9 cellular contexts compared by ENCODE assay signal in genomic region chr3:39378092-39378491, GRCh38. TPM values are rescaled to one million over a fixed set of nuclear protein-coding genes. Genes with fewer than 3 reads are reported as not detected.
DNase-seq lines count a peak whose midpoint lies in the region; ATAC-seq, FAIRE-seq and TF ChIP-seq lines count a peak whose summit lies in the region.
"Had no signal": no experiment of that assay in that cellular context is flagged by ENCODE, and none has a peak within 500 bp of the region (broad histone marks: within the 10 kb centered on the region; RNA-seq: fewer than 3 reads in every experiment).

No MANE protein-coding gene starts in this region.

- ATAC-seq in HG02943 (IDR thresholded peaks at IDR 0.05; ENCODE audit: low read depth, unreplicated experiment) (peak; percentile 72), T-cell (replicated peaks in 1 of 4) (peak; percentile 62 to 81 (median 79)), HG03135 (IDR thresholded peaks at IDR 0.05; ENCODE audit: unreplicated experiment) (no peak)

- FAIRE-seq in urothelium cell line (lab: Jason Lieb, UNC), result no peak
- FAIRE-seq: colon had no signal

- no peaks in the 10 kb centered on the region for H3K36me3 Mint-ChIP-seq in T-cell

- H3K27me3 Mint-ChIP-seq in T-cell, result no peaks in the 10 kb centered on the region

- H3K4me1 Mint-ChIP-seq in T-cell, result peaks cover 7 to 15% (median 13%) of the 10 kb centered on the region in 3 donors

- in situ Hi-C loops in GM13977 (cut with MboI; ENCODE audit: low pct_unique_long_range_greater_than_20kb, low sequenced_read_pairs, unreplicated experiment), result loop anchor here (25.0 kb wide), 1 partner anchor 191 kb away; the partner anchor contains the start of gene XIRP1

- peak; percentile 90 for TF ChIP-seq CTCF in GM13977 (IDR thresholded peaks at IDR 0.05; ENCODE audit: extremely low read depth, insufficient read depth, missing control alignments)

- peak; percentile 63 for DNase-seq in GM13977 (ENCODE audit: low spot score)
- DNase-seq in T-cell, result peak; percentile 15 to 68 (median 50)
- DNase-seq in cerebellar cortex (ENCODE audit: low spot score), result peak; percentile 59
- peak; percentile 15 for DNase-seq in myocyte (ENCODE audit: low read depth)
- peak; percentile 59 for DNase-seq in urothelium cell line (ENCODE audit: low spot score)
- no peak for DNase-seq in NK-92 treated with Interleukin-12 subunit alpha and Interleukin-12 subunit beta, amount 100 ng/mL, for 24 hours (lab: John Stamatoyannopoulos, UW)

- no peaks in the 10 kb centered on the region for H3K9me3 Mint-ChIP-seq in T-cell

- POLR2A ChIA-PET in T-cell (lab: Charles Lee), result no interaction called here

- H3K27ac Mint-ChIP-seq in T-cell, result no peak overlapping the region

- no peak overlapping the region for H3K4me3 Mint-ChIP-seq in T-cell

- CTCF ChIA-PET in T-cell (lab: Charles Lee), result interaction anchor here (0.6 to 1.8 kb wide), 19 partner anchors 9 to 935 kb away, joined by 3 to 18 read pairs (median 3); no protein-coding TSS in a partner anchor

RNA-seq across cellular contexts. Expression of gene SLC25A38, which starts 5.1 kb away (rescaled TPM):
- 10 to 100 TPM; 40.2 to 53.6 (median 46.5) TPM for total RNA-seq in T-cell
- total RNA-seq in myocyte, result 25.5 and 28.5 TPM in 2 replicates
- 28.3 TPM for polyA plus RNA-seq in myocyte (2012)

RNA-seq across cellular contexts. Expression of gene RPSA, which starts 28.4 kb away (rescaled TPM):
- total RNA-seq in T-cell (1,000 to 10,000 TPM; 1,722 to 2,107 (median 1,965) TPM), myocyte (953 and 1,060 TPM in 2 replicates)
- polyA plus RNA-seq in myocyte (2012), result 957 TPM

RNA-seq across cellular contexts. Expression of gene CCR8, which starts 48.6 kb away (rescaled TPM):
- total RNA-seq in T-cell, result 1 to 10 TPM; 1.9 to 6.7 (median 2.8) TPM
- total RNA-seq in myocyte, result not detected in 2 replicates
- not detected for polyA plus RNA-seq in myocyte (2012)
